In genomic region chr10:45239642-45240041, GRCh38 we compare ENCODE assay signal across 1 cellular context.
TF ChIP-seq lines count a peak whose summit lies in the region.

No MANE protein-coding gene starts in this region.

TF ChIP-seq in H1, 55 proteins besides CTCF, POLR2A, EP300 and RAD21 (continued from another document):
- no peak for TF ChIP-seq TCF12 (IDR thresholded peaks at IDR 0.05; ENCODE audit: low read depth, low read length)
TF ChIP-seq in H1: peak in this region for 0.
